Comparison of ENCODE assay signal across 1 cellular context in genomic region chr16:2751577-2752034, GRCh38.
TF ChIP-seq lines count a peak whose summit lies in the region.

No MANE protein-coding gene starts in this region.

TF ChIP-seq in HepG2, 621 proteins besides CTCF, POLR2A, EP300 and RAD21 (continued from another document and continues in another):
- no peak; the same call in 1 of the 2 replicates for TF ChIP-seq ZNF572 (CRISPR knock-in tag; IDR thresholded peaks at IDR 0.05)
- TF ChIP-seq ARNT2 (CRISPR knock-in tag; IDR thresholded peaks at IDR 0.05; ENCODE audit: low read depth): no peak
- TF ChIP-seq KDM1A (CRISPR knock-in tag; IDR thresholded peaks at IDR 0.05): no peak
- TF ChIP-seq MTF1 (CRISPR knock-in tag; IDR thresholded peaks at IDR 0.05): 0 out of 2 replicates have a peak, but pooled peaks have one; percentile 7
- no peak for TF ChIP-seq SAFB2 (CRISPR knock-in tag; IDR thresholded peaks at IDR 0.05; ENCODE audit: borderline replicate concordance, low read depth)
- TF ChIP-seq ZFAT (CRISPR knock-in tag; conservative IDR thresholded peaks at IDR 0.05): no peak
- peak; percentile 13; the same call in 1 of the 2 replicates for TF ChIP-seq REPIN1 (CRISPR knock-in tag; IDR thresholded peaks at IDR 0.05; ENCODE audit: borderline replicate concordance, low read depth)
- no peak for TF ChIP-seq ZNF83 (CRISPR knock-in tag; IDR thresholded peaks at IDR 0.05; ENCODE audit: borderline replicate concordance)
- TF ChIP-seq KMT2B (CRISPR knock-in tag; IDR thresholded peaks at IDR 0.05): no peak; the same call in 1 of the 2 replicates
- TF ChIP-seq LBX2 (CRISPR knock-in tag; IDR thresholded peaks at IDR 0.05; ENCODE audit: borderline replicate concordance): no peak
- no peak for TF ChIP-seq ZKSCAN8 (CRISPR knock-in tag; IDR thresholded peaks at IDR 0.05; ENCODE audit: borderline replicate concordance)
- TF ChIP-seq, protein P1, sequence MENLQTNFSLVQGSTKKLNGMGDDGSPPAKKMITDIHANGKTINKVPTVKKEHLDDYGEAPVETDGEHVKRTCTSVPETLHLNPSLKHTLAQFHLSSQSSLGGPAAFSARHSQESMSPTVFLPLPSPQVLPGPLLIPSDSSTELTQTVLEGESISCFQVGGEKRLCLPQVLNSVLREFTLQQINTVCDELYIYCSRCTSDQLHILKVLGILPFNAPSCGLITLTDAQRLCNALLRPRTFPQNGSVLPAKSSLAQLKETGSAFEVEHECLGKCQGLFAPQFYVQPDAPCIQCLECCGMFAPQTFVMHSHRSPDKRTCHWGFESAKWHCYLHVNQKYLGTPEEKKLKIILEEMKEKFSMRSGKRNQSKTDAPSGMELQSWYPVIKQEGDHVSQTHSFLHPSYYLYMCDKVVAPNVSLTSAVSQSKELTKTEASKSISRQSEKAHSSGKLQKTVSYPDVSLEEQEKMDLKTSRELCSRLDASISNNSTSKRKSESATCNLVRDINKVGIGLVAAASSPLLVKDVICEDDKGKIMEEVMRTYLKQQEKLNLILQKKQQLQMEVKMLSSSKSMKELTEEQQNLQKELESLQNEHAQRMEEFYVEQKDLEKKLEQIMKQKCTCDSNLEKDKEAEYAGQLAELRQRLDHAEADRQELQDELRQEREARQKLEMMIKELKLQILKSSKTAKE (CRISPR knock-in tag; IDR thresholded peaks at IDR 0.05; ENCODE audit: borderline replicate concordance): 0 out of 2 replicates have a peak, but pooled peaks have one; percentile 26
- TF ChIP-seq, protein P2, sequence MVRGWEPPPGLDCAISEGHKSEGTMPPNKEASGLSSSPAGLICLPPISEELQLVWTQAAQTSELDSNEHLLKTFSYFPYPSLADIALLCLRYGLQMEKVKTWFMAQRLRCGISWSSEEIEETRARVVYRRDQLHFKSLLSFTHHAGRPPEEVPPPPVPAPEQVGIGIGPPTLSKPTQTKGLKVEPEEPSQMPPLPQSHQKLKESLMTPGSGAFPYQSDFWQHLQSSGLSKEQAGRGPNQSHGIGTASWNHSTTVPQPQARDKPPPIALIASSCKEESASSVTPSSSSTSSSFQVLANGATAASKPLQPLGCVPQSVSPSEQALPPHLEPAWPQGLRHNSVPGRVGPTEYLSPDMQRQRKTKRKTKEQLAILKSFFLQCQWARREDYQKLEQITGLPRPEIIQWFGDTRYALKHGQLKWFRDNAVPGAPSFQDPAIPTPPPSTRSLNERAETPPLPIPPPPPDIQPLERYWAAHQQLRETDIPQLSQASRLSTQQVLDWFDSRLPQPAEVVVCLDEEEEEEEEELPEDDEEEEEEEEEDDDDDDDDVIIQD (CRISPR knock-in tag; IDR thresholded peaks at IDR 0.05; ENCODE audit: low read depth): no peak
- TF ChIP-seq MIXL1 (CRISPR knock-in tag; IDR thresholded peaks at IDR 0.05): no peak; the same call in 1 of the 2 replicates
- TF ChIP-seq ZBTB38 (CRISPR knock-in tag; IDR thresholded peaks at IDR 0.05): no peak
- no peak for TF ChIP-seq ZSCAN20 (CRISPR knock-in tag; IDR thresholded peaks at IDR 0.05; ENCODE audit: borderline replicate concordance)
- no peak for TF ChIP-seq RELA (CRISPR knock-in tag; IDR thresholded peaks at IDR 0.05)
- no peak for TF ChIP-seq TSC22D2 (CRISPR knock-in tag; IDR thresholded peaks at IDR 0.05; ENCODE audit: borderline replicate concordance)
- TF ChIP-seq, protein P3, sequence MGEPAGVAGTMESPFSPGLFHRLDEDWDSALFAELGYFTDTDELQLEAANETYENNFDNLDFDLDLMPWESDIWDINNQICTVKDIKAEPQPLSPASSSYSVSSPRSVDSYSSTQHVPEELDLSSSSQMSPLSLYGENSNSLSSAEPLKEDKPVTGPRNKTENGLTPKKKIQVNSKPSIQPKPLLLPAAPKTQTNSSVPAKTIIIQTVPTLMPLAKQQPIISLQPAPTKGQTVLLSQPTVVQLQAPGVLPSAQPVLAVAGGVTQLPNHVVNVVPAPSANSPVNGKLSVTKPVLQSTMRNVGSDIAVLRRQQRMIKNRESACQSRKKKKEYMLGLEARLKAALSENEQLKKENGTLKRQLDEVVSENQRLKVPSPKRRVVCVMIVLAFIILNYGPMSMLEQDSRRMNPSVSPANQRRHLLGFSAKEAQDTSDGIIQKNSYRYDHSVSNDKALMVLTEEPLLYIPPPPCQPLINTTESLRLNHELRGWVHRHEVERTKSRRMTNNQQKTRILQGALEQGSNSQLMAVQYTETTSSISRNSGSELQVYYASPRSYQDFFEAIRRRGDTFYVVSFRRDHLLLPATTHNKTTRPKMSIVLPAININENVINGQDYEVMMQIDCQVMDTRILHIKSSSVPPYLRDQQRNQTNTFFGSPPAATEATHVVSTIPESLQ (CRISPR knock-in tag; conservative IDR thresholded peaks at IDR 0.05): no peak; the same call in 1 of the 2 replicates
- TF ChIP-seq, protein P4, sequence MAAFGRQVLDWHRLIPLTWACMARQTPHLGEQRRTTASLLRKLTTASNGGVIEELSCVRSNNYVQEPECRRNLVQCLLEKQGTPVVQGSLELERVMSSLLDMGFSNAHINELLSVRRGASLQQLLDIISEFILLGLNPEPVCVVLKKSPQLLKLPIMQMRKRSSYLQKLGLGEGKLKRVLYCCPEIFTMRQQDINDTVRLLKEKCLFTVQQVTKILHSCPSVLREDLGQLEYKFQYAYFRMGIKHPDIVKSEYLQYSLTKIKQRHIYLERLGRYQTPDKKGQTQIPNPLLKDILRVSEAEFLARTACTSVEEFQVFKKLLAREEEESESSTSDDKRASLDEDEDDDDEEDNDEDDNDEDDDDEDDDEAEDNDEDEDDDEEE (CRISPR knock-in tag; IDR thresholded peaks at IDR 0.05): no peak
- no peak for TF ChIP-seq ZNF432 (CRISPR knock-in tag; IDR thresholded peaks at IDR 0.05; ENCODE audit: borderline replicate concordance)
- TF ChIP-seq MLX (CRISPR knock-in tag; IDR thresholded peaks at IDR 0.05): no peak; the same call in 1 of the 2 replicates
- no peak for TF ChIP-seq PHF8 (CRISPR knock-in tag; IDR thresholded peaks at IDR 0.05)
- no peak for TF ChIP-seq TBP (CRISPR knock-in tag; IDR thresholded peaks at IDR 0.05)
- TF ChIP-seq, protein P5, sequence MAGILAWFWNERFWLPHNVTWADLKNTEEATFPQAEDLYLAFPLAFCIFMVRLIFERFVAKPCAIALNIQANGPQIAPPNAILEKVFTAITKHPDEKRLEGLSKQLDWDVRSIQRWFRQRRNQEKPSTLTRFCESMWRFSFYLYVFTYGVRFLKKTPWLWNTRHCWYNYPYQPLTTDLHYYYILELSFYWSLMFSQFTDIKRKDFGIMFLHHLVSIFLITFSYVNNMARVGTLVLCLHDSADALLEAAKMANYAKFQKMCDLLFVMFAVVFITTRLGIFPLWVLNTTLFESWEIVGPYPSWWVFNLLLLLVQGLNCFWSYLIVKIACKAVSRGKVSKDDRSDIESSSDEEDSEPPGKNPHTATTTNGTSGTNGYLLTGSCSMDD (CRISPR knock-in tag; IDR thresholded peaks at IDR 0.05): peak; percentile 20; the same call in 1 of the 2 replicates
- no peak for TF ChIP-seq ZNF343 (CRISPR knock-in tag; IDR thresholded peaks at IDR 0.05)
- TF ChIP-seq, protein P6, sequence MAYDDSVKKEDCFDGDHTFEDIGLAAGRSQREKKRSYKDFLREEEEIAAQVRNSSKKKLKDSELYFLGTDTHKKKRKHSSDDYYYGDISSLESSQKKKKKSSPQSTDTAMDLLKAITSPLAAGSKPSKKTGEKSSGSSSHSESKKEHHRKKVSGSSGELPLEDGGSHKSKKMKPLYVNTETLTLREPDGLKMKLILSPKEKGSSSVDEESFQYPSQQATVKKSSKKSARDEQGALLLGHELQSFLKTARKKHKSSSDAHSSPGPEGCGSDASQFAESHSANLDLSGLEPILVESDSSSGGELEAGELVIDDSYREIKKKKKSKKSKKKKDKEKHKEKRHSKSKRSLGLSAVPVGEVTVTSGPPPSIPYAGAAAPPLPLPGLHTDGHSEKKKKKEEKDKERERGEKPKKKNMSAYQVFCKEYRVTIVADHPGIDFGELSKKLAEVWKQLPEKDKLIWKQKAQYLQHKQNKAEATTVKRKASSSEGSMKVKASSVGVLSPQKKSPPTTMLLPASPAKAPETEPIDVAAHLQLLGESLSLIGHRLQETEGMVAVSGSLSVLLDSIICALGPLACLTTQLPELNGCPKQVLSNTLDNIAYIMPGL (CRISPR knock-in tag; IDR thresholded peaks at IDR 0.05; ENCODE audit: borderline replicate concordance in 1 of 2, low read depth in 1 of 2): no peak
- TF ChIP-seq ZNF180 (CRISPR knock-in tag; IDR thresholded peaks at IDR 0.05; ENCODE audit: borderline replicate concordance, low read depth): no peak
- TF ChIP-seq SIN3A (IDR thresholded peaks at IDR 0.05; ENCODE audit: borderline replicate concordance, low read depth, low read length): 0 out of 2 replicates have a peak, but pooled peaks have one; percentile 85
- no peak for TF ChIP-seq HMG20B (CRISPR knock-in tag; conservative IDR thresholded peaks at IDR 0.05)
- TF ChIP-seq KDM2A (CRISPR knock-in tag; IDR thresholded peaks at IDR 0.05; ENCODE audit: borderline replicate concordance, low read depth): no peak
- peak; percentile 79; the same call in 1 of the 2 replicates for TF ChIP-seq ETV5 (CRISPR knock-in tag; IDR thresholded peaks at IDR 0.05; ENCODE audit: borderline replicate concordance)
- no peak for TF ChIP-seq NBN (conservative IDR thresholded peaks at IDR 0.05)
- TF ChIP-seq GZF1 (CRISPR knock-in tag; IDR thresholded peaks at IDR 0.05): no peak
- no peak for TF ChIP-seq POLR2AphosphoS2 (IDR thresholded peaks at IDR 0.05; ENCODE audit: low read depth, low read length)
- TF ChIP-seq, protein P7, sequence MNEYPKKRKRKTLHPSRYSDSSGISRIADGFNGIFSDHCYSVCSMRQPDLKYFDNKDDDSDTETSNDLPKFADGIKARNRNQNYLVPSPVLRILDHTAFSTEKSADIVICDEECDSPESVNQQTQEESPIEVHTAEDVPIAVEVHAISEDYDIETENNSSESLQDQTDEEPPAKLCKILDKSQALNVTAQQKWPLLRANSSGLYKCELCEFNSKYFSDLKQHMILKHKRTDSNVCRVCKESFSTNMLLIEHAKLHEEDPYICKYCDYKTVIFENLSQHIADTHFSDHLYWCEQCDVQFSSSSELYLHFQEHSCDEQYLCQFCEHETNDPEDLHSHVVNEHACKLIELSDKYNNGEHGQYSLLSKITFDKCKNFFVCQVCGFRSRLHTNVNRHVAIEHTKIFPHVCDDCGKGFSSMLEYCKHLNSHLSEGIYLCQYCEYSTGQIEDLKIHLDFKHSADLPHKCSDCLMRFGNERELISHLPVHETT (CRISPR knock-in tag; conservative IDR thresholded peaks at IDR 0.05): no peak
- TF ChIP-seq ZBTB34 (CRISPR knock-in tag; IDR thresholded peaks at IDR 0.05): 0 out of 2 replicates have a peak, but pooled peaks have one; percentile 33
- TF ChIP-seq ZNF333 (CRISPR knock-in tag; IDR thresholded peaks at IDR 0.05; ENCODE audit: borderline replicate concordance): no peak
- TF ChIP-seq NFRKB (IDR thresholded peaks at IDR 0.05): no peak
- no peak for TF ChIP-seq CBFB (CRISPR knock-in tag; IDR thresholded peaks at IDR 0.05)
- TF ChIP-seq, protein P8, sequence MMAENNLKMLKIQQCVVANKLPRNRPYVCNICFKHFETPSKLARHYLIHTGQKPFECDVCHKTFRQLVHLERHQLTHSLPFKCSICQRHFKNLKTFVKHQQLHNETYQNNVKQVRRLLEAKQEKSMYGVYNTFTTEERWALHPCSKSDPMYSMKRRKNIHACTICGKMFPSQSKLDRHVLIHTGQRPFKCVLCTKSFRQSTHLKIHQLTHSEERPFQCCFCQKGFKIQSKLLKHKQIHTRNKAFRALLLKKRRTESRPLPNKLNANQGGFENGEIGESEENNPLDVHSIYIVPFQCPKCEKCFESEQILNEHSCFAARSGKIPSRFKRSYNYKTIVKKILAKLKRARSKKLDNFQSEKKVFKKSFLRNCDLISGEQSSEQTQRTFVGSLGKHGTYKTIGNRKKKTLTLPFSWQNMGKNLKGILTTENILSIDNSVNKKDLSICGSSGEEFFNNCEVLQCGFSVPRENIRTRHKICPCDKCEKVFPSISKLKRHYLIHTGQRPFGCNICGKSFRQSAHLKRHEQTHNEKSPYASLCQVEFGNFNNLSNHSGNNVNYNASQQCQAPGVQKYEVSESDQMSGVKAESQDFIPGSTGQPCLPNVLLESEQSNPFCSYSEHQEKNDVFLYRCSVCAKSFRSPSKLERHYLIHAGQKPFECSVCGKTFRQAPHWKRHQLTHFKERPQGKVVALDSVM (CRISPR knock-in tag; IDR thresholded peaks at IDR 0.05): peak; percentile 46
- TF ChIP-seq ZNF777 (CRISPR knock-in tag; IDR thresholded peaks at IDR 0.05): no peak; the same call in 1 of the 2 replicates
- TF ChIP-seq ZNF589 (CRISPR knock-in tag; conservative IDR thresholded peaks at IDR 0.05): no peak
- no peak for TF ChIP-seq NR2C2 (CRISPR knock-in tag; IDR thresholded peaks at IDR 0.05; ENCODE audit: borderline replicate concordance)
- no peak for TF ChIP-seq ZFP36L1 (CRISPR knock-in tag; IDR thresholded peaks at IDR 0.05)
- TF ChIP-seq POLR2G (IDR thresholded peaks at IDR 0.05; ENCODE audit: low read depth, low read length): peak; percentile 85; the same call in 1 of the 2 replicates
- TF ChIP-seq MATR3 (CRISPR knock-in tag; IDR thresholded peaks at IDR 0.05): no peak
- TF ChIP-seq GABPA (IDR thresholded peaks at IDR 0.05; ENCODE audit: low read depth, low read length): no peak; the same call in 1 of the 2 replicates
- no peak; the same call in 1 of the 2 replicates for TF ChIP-seq GABPA (CRISPR knock-in tag; IDR thresholded peaks at IDR 0.05; ENCODE audit: low read depth)
- TF ChIP-seq ZBTB37 (CRISPR knock-in tag; IDR thresholded peaks at IDR 0.05): no peak
- no peak for TF ChIP-seq PAWR (CRISPR knock-in tag; IDR thresholded peaks at IDR 0.05; ENCODE audit: borderline replicate concordance)
